8 cellular contexts compared by ENCODE assay signal in genomic region chr4:165537028-165537648, GRCh38.
A peak's percentile ranks its signal among the peaks of the same experiment; 100 is the strongest.
DNase-seq lines count a peak whose midpoint lies in the region; ATAC-seq and TF ChIP-seq lines count a peak whose summit lies in the region.

No MANE protein-coding gene starts in this region.

- 54 to 60% (median 58%) methylated on average over 6 of the region's 6 CpGs for WGBS in adrenal gland, 4 donors

- H3K27ac ChIP-seq in adrenal gland, result no peak overlapping the region

- no peaks in the 10 kb centered on the region for H3K4me1 ChIP-seq in adrenal gland (replicated peaks in 1 of 2)

- H3K9me3 ChIP-seq in adrenal gland (replicated peaks in 1 of 3), result no peaks in the 10 kb centered on the region

- TF ChIP-seq POLR2A in adrenal gland (IDR thresholded peaks at IDR 0.05), result no peak

- intact Hi-C loops in adrenal gland (cut with DNase I), result no loop called here
- intact Hi-C loops in left ventricle myocardium superior (cut with micrococcal nuclease), result loop anchor here (1.0 to 10.0 kb wide), 3 partner anchors 318 to 718 kb away; no protein-coding TSS in a partner anchor

- no peaks in the 10 kb centered on the region for H3K36me3 ChIP-seq in H7 (replicated peaks; ENCODE audit: control insufficient read depth, insufficient read depth, low read length)
- no peaks in the 10 kb centered on the region for H3K36me3 ChIP-seq in adrenal gland (replicated peaks in 1 of 2)

- peak; percentile 50 to 74 (median 70) for TF ChIP-seq CTCF in adrenal gland (IDR thresholded peaks at IDR 0.05)

- peak; percentile 34 for ATAC-seq in left ventricle myocardium superior

- H3K27me3 ChIP-seq in H7 (ENCODE audit: control insufficient read depth, insufficient read depth, low read length) (no peaks in the 10 kb centered on the region), adrenal gland (peaks cover 5% of the 10 kb centered on the region)

- no peak overlapping the region for H3K4me3 ChIP-seq in H7 (ENCODE audit: insufficient read depth, low read depth, low read length)
- H3K4me3 ChIP-seq in adrenal gland, result no peak overlapping the region

- DNase-seq in NCI-H2196 (lab: John Stamatoyannopoulos, UW; ENCODE audit: unreplicated experiment) (peak; percentile 5), NCI-H2196 treated with DMSO at 0.1 percent for 48 hours (lab: John Stamatoyannopoulos, UW; ENCODE audit: unreplicated experiment) (no peak), H7 (peak; percentile 9), NCI-H1092 (lab: John Stamatoyannopoulos, UW) (peak; percentile 55), adrenal gland (peak in 2 of 7 donors; percentile 8 to 11), left ventricle myocardium superior (no peak), smooth muscle cell of the brain vasculature (ENCODE audit: low read depth, low spot score) (peak; percentile 26)
- no peak for DNase-seq in activated T-cell treated with anti-CD3 and anti-CD28 coated beads, Interleukin-2, amount 50 U/mL, for 48 hours

Comparison
In these comparisons a context has a peak if more than half of its experiments do, and no peak if none do; other contexts are left out.
1. DNase-seq: peak in NCI-H2196 (single experiment), H7 (single experiment), NCI-H1092 (single experiment) and smooth muscle cell of the brain vasculature (single experiment); none in NCI-H2196 treated with DMSO at 0.1 percent for 48 hours (single experiment), left ventricle myocardium superior (single experiment) and activated T-cell treated with anti-CD3 and anti-CD28 coated beads, Interleukin-2, amount 50 U/mL, for 48 hours (0 of 2).